20 cellular contexts compared by ENCODE assay signal in the genomic region with DNA sequence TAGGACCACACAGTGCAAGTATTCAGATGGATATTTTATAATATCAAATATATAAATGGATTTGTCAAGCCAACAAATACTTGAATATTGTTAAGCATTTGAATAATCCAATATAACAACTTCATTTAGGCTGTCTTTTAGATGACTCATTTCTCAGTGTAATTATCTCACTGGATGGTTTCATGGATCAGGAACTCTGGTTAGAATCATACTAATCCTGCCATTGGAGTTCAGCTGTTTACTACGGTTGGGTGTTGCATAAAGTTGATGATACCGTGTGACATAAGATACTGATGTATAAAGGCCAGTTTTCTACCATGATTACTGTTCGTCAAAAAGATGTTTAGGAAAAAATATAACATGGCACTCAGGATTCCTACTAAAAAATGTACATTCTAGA.
DNase-seq lines count a peak whose midpoint lies in the region; ATAC-seq, FAIRE-seq and TF ChIP-seq lines count a peak whose summit lies in the region.
"Had no signal": no experiment of that assay in that cellular context is flagged by ENCODE, and none has a peak within 500 bp of the region (broad histone marks: within the 10 kb centered on the region; RNA-seq: fewer than 3 reads in every experiment).

No MANE protein-coding gene starts in this region.

- H3K4me2 ChIP-seq in GM23248 (ENCODE audit: unreplicated experiment): no peak overlapping the region

- H3K9ac ChIP-seq in GM23248 (no peak overlapping the region), colonic mucosa (ENCODE audit: low read depth in 2 of 2, low read length in 2 of 2) (no peak overlapping the region)

- H3K9me2 ChIP-seq in GM23248 (ENCODE audit: insufficient read depth): no peaks in the 10 kb centered on the region

- DNase-seq in A172 (ENCODE audit: low spot score): peak; percentile 16
- DNase-seq in GM23248: peak; percentile 44
- DNase-seq in amniotic epithelial cell (ENCODE audit: low read depth): peak; percentile 34
- peak in 1 of 2 donors; percentile 69 for DNase-seq in foreskin keratinocyte
- DNase-seq in aorta: no peak
- DNase-seq in progenitor cell of endocrine pancreas (ENCODE audit: low spot score, unreplicated experiment): no peak
- DNase-seq in colonic mucosa: no peak
- no peak for DNase-seq in frontal cortex (ENCODE audit: low spot score in 2 of 2)
- DNase-seq: 8988T; Calu3; CD4-positive, alpha-beta T cell; GDM1; Karpas-422; NCI-H1417 treated with DMSO at 0.1 percent for 48 hours; NCI-H2029; NCI-H2171 treated with DMSO at 0.1 percent for 48 hours; NCI-H82; Peyer's patch had no signal

- intact Hi-C loops in aorta (cut with DNase I): no loop called here
- intact Hi-C loops in colonic mucosa (cut with DNase I): no loop called here

- peaks cover 6% of the 10 kb centered on the region; the same call in 1 of the 2 replicates for H3F3A ChIP-seq in GM23248 (ENCODE audit: insufficient read depth)

- H3K4me1 Mint-ChIP-seq in progenitor cell of endocrine pancreas (ENCODE audit: low read depth): no peaks in the 10 kb centered on the region
- H3K4me1 Mint-ChIP-seq: B cell had no signal

- no peak for ATAC-seq in foreskin keratinocyte
- ATAC-seq in aorta (ENCODE audit: low FRiP score): no peak

- no peak overlapping the region for H3K4me3 Mint-ChIP-seq in progenitor cell of endocrine pancreas (ENCODE audit: low read depth)
- H3K4me3 Mint-ChIP-seq: B cell; CD4-positive, alpha-beta T cell had no signal

- H3K9me3 ChIP-seq in GM23248 (ENCODE audit: low read depth) (no peaks in the 10 kb centered on the region), aorta (ENCODE audit: control insufficient read depth, low read length) (no peaks in the 10 kb centered on the region), colonic mucosa (no peaks in the 10 kb centered on the region)
- H3K9me3 ChIP-seq: Peyer's patch had no signal

- no peaks in the 10 kb centered on the region for H3K79me2 ChIP-seq in GM23248 (ENCODE audit: insufficient read depth)

- H2AFZ ChIP-seq in GM23248: no peak overlapping the region

- H3K27ac ChIP-seq in GM23248: no peak overlapping the region
- peak overlapping the region; percentile 62 for H3K27ac ChIP-seq in foreskin keratinocyte
- H3K27ac ChIP-seq in aorta (ENCODE audit: low read depth in 1 of 2, low read length in 2 of 2): no peak overlapping the region
- H3K27ac ChIP-seq in colonic mucosa: no peak overlapping the region
- H3K27ac ChIP-seq: Peyer's patch had no signal

- H3K4me3 ChIP-seq in GM23248 (no peak overlapping the region), aorta (ENCODE audit: low read length in 2 of 2) (no peak overlapping the region), colonic mucosa (no peak overlapping the region)
- H3K4me3 ChIP-seq: Peyer's patch had no signal

- in situ Hi-C loops in GM23248 (cut with MboI): no loop called here

- H3K36me3 ChIP-seq in GM23248 (ENCODE audit: low read depth): no peaks in the 10 kb centered on the region
- no peaks in the 10 kb centered on the region for H3K36me3 ChIP-seq in aorta (ENCODE audit: control insufficient read depth in 1 of 2, insufficient read depth in 2 of 2, low read length in 1 of 2)
- H3K36me3 ChIP-seq in colonic mucosa: no peaks in the 10 kb centered on the region
- H3K36me3 ChIP-seq: Peyer's patch had no signal

- no peak overlapping the region for H3K27ac Mint-ChIP-seq in progenitor cell of endocrine pancreas
- H3K27ac Mint-ChIP-seq: B cell; CD4-positive, alpha-beta T cell had no signal

- H3K4me1 ChIP-seq in GM23248 (ENCODE audit: insufficient read depth): peaks cover 21% of the 10 kb centered on the region
- peaks cover 19% of the 10 kb centered on the region for H3K4me1 ChIP-seq in foreskin keratinocyte
- no peaks in the 10 kb centered on the region for H3K4me1 ChIP-seq in aorta (ENCODE audit: control insufficient read depth in 1 of 2, insufficient read depth in 2 of 2, low read length in 2 of 2)
- no peaks in the 10 kb centered on the region for H3K4me1 ChIP-seq in colonic mucosa
- H3K4me1 ChIP-seq: Peyer's patch had no signal

- H3K27me3 ChIP-seq in GM23248 (replicated peaks; ENCODE audit: insufficient read depth) (no peaks in the 10 kb centered on the region), foreskin keratinocyte (no peaks in the 10 kb centered on the region), aorta (ENCODE audit: control insufficient read depth in 1 of 2, insufficient read depth in 2 of 2, low read length in 1 of 2) (no peaks in the 10 kb centered on the region), colonic mucosa (no peaks in the 10 kb centered on the region)
- H3K27me3 ChIP-seq: Peyer's patch had no signal

- TF ChIP-seq CTCF in foreskin keratinocyte (conservative IDR thresholded peaks at IDR 0.05) (no peak), progenitor cell of endocrine pancreas (IDR thresholded peaks at IDR 0.05; ENCODE audit: unreplicated experiment) (no peak), colonic mucosa (IDR thresholded peaks at IDR 0.05) (no peak)

- FAIRE-seq in frontal cortex (lab: Jason Lieb, UNC): no peak
- FAIRE-seq: H54 had no signal

- H3K36me3 Mint-ChIP-seq in progenitor cell of endocrine pancreas (ENCODE audit: insufficient read depth): no peaks in the 10 kb centered on the region

- 75 to 78% methylated on average over 3 of the region's 3 CpGs for WGBS in GM23248 (ENCODE audit: low coverage in 1 of 2, low lambda C conversion rate in 2 of 2, missing lambda C conversion rate in 2 of 2), 2 experiments
- WGBS in aorta, 2 donors: 88 to 91% methylated on average over 3 of the region's 3 CpGs

- H4K20me1 ChIP-seq in GM23248 (ENCODE audit: insufficient read depth): no peaks in the 10 kb centered on the region

- H3K9me3 Mint-ChIP-seq in progenitor cell of endocrine pancreas (ENCODE audit: low read depth): peaks cover 2% of the 10 kb centered on the region
- H3K9me3 Mint-ChIP-seq: CD4-positive, alpha-beta T cell had no signal

- H3K27me3 Mint-ChIP-seq in progenitor cell of endocrine pancreas: peaks cover 3% of the 10 kb centered on the region
- H3K27me3 Mint-ChIP-seq: B cell; CD4-positive, alpha-beta T cell had no signal

Comparison
In these comparisons a context has a peak if more than half of its experiments do, and no peak if none do; other contexts are left out.
1. DNase-seq: peak in A172 (single experiment), GM23248 (single experiment) and amniotic epithelial cell (single experiment); none in aorta (0 of 2), progenitor cell of endocrine pancreas (single experiment), colonic mucosa (single experiment) and frontal cortex (0 of 2).